In the genomic region with DNA sequence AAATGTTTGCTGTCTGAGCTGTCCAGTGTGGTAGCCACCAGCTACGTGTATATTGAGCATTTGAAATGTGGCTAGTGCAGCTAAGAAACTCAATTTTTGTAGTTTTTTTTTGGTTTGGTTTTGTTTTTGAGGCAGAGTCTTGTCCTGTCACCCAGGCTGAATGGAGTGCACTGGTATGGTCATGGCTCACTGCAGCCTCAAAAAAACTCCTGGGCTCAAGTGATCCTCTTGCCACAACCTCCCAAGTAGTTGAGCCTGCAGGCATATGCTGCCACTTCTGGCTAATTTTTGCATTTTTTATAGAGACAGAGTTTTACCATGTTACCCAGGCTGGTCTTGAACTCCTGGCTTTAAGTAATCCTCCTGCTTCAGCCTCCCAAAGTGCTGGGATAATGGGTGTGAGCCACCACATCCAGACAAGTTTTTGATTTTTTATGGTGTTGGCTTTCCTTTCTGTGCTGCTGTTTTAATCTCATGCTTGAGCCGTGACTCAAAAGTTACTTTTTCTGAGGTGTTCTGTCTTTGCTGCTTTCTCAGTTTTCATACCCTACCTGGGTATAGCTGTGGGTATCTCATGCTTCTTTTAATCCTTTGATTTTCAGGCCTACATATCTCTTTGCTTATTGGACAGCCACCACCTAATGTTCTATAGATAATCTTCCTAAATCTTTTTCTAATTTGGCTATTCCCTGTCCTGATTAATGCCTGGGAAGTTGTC, we compare ENCODE assay signal across 24 cellular contexts. TPM values are rescaled to one million over a fixed set of nuclear protein-coding genes. Genes with fewer than 3 reads are reported as not detected.
DNase-seq lines count a peak whose midpoint lies in the region; ATAC-seq and TF ChIP-seq lines count a peak whose summit lies in the region.
"Had no signal": no experiment of that assay in that cellular context is flagged by ENCODE, and none has a peak within 500 bp of the region (broad histone marks: within the 10 kb centered on the region; RNA-seq: fewer than 3 reads in every experiment).

No MANE protein-coding gene starts in this region.

- H3K9me3 Mint-ChIP-seq in CD4-positive, CD25-positive, alpha-beta regulatory T cell = no peaks in the 10 kb centered on the region
- H3K9me3 Mint-ChIP-seq in naive thymus-derived CD4-positive, alpha-beta T cell = no peaks in the 10 kb centered on the region
- H3K9me3 Mint-ChIP-seq: stimulated activated naive B cell treated with anti-CD40 and anti-IgM and Interleukin-4, amounts not matched to agents 10 μg/mL and 1 μg/mL and 100 μg/mL, for 72 hours; T-helper 2 cell treated with Interferon-gamma antibody and Interleukin-4, amounts not matched to agents 5 μg/mL and 100 μg/mL, for 36 hours had no signal

- TF ChIP-seq RAD21 in SK-N-SH (IDR thresholded peaks at IDR 0.05; ENCODE audit: low read length) = no peak

- no peaks in the 10 kb centered on the region for H3K27me3 ChIP-seq in CD4-positive, CD25-positive, alpha-beta regulatory T cell (ENCODE audit: control insufficient read depth, insufficient read depth, low read length)
- H3K27me3 ChIP-seq in naive thymus-derived CD4-positive, alpha-beta T cell (ENCODE audit: control insufficient read depth in 2 of 2, insufficient read depth in 2 of 2, low read length in 2 of 2) = no peaks in the 10 kb centered on the region
- no peaks in the 10 kb centered on the region for H3K27me3 ChIP-seq in SK-N-SH (ENCODE audit: insufficient read depth)
- H3K27me3 ChIP-seq in SJCRH30 = no peaks in the 10 kb centered on the region
- H3K27me3 ChIP-seq: hepatocyte, right lobe of liver, tibial artery had no signal

- H3K9me2 ChIP-seq in SK-N-SH = no peaks in the 10 kb centered on the region

- H3K4me3 Mint-ChIP-seq in CD4-positive, CD25-positive, alpha-beta regulatory T cell = peak overlapping the region; percentile 10 to 73 (median 44)
- no peak overlapping the region for H3K4me3 Mint-ChIP-seq in T-helper 17 cell
- peak overlapping the region in 8 of 10 donors; percentile 15 to 70 (median 50) for H3K4me3 Mint-ChIP-seq in naive thymus-derived CD4-positive, alpha-beta T cell
- H3K4me3 Mint-ChIP-seq: B cell; stimulated activated naive B cell treated with anti-CD40 and anti-IgM and Interleukin-4, amounts not matched to agents 10 μg/mL and 1 μg/mL and 100 μg/mL, for 72 hours; T-helper 2 cell treated with Interferon-gamma antibody and Interleukin-4, amounts not matched to agents 5 μg/mL and 100 μg/mL, for 36 hours had no signal

- TF ChIP-seq CTCF in SK-N-SH (IDR thresholded peaks at IDR 0.05) = no peak

- peaks cover 16% of the 10 kb centered on the region for H3F3A ChIP-seq in SK-N-SH (replicated peaks; ENCODE audit: insufficient read depth)

- peak overlapping the region; percentile 27 for H3K4me3 ChIP-seq in CD4-positive, CD25-positive, alpha-beta regulatory T cell (ENCODE audit: low read depth, low read length)
- H3K4me3 ChIP-seq in naive thymus-derived CD4-positive, alpha-beta T cell (ENCODE audit: low read length) = no peak overlapping the region
- H3K4me3 ChIP-seq in SK-N-SH (ENCODE audit: low read depth in 2 of 2, low read length in 1 of 2) (no peak overlapping the region), SJCRH30 (no peak overlapping the region)
- H3K4me3 ChIP-seq: coronary artery, hepatocyte, lower lobe of right lung, PC-9, right lobe of liver, tibial artery had no signal

- no peak overlapping the region for H2AFZ ChIP-seq in SK-N-SH (ENCODE audit: low read depth)
- H2AFZ ChIP-seq: hepatocyte, PC-9 had no signal

- no peak for TF ChIP-seq EP300 in SK-N-SH (IDR thresholded peaks at IDR 0.05; ENCODE audit: borderline replicate concordance in 1 of 2, low read depth in 1 of 2, low read length in 1 of 2)

- peaks cover 43% of the 10 kb centered on the region for H3K36me3 ChIP-seq in CD4-positive, CD25-positive, alpha-beta regulatory T cell (ENCODE audit: control insufficient read depth, insufficient read depth, low read length)
- H3K36me3 ChIP-seq in naive thymus-derived CD4-positive, alpha-beta T cell (ENCODE audit: control insufficient read depth in 2 of 3, insufficient read depth in 3 of 3, low read length in 3 of 3) = peaks cover 0 to 19% (median 5%) of the 10 kb centered on the region in 3 experiments
- peaks cover 58 to 60% of the 10 kb centered on the region in 2 experiments for H3K36me3 ChIP-seq in SK-N-SH (replicated peaks in 1 of 2; ENCODE audit: control insufficient read depth in 1 of 2, insufficient read depth in 2 of 2, low read length in 1 of 2)
- peaks cover 86% of the 10 kb centered on the region for H3K36me3 ChIP-seq in SJCRH30

- H3K4me1 Mint-ChIP-seq in CD4-positive, CD25-positive, alpha-beta regulatory T cell = peaks cover 53 to 87% (median 65%) of the 10 kb centered on the region in 4 donors
- H3K4me1 Mint-ChIP-seq in T-helper 17 cell = peaks cover 67% of the 10 kb centered on the region
- peaks cover 62 to 88% (median 81%) of the 10 kb centered on the region in 7 donors for H3K4me1 Mint-ChIP-seq in naive thymus-derived CD4-positive, alpha-beta T cell

- 89% methylated on average over 2 of the region's 2 CpGs for WGBS in SK-N-SH (ENCODE audit: low lambda C conversion rate)

- H3K79me2 ChIP-seq in SK-N-SH (ENCODE audit: insufficient read depth) = peaks cover 100% of the 10 kb centered on the region

- intact Hi-C loops in naive thymus-derived CD4-positive, alpha-beta T cell (cut with micrococcal nuclease) = loop anchor here in 1 of 2 donors (5.0 kb wide), 1 partner anchor 33 kb away; no protein-coding TSS in a partner anchor

- H3K9ac ChIP-seq in SK-N-SH = no peak overlapping the region

- H4K20me1 ChIP-seq in SK-N-SH (ENCODE audit: insufficient read depth) = peaks cover 94% of the 10 kb centered on the region

- no peak for ATAC-seq in CD4-positive, CD25-positive, alpha-beta regulatory T cell (ENCODE audit: low read depth in 2 of 2)
- ATAC-seq in T-helper 17 cell = no peak
- no peak for ATAC-seq in naive thymus-derived CD4-positive, alpha-beta T cell
- ATAC-seq: lower lobe of right lung; stimulated activated naive B cell treated with anti-CD40 and anti-IgM and Interleukin-4, amounts not matched to agents 10 μg/mL and 1 μg/mL and 100 μg/mL, for 72 hours had no signal

- CTCF ChIA-PET in naive thymus-derived CD4-positive, alpha-beta T cell (lab: Charles Lee) = interaction anchor here (0.6 kb wide), 1 partner anchor 19 kb away, joined by 3 read pairs; no protein-coding TSS in a partner anchor
- CTCF ChIA-PET in SK-N-SH (lab: Yijun Ruan, JAX) = interaction anchor here (1.1 to 1.3 kb wide), 2 partner anchors 12 to 156 kb away, joined by 3 read pairs; no protein-coding TSS in a partner anchor

- no peak overlapping the region for H3K4me2 ChIP-seq in SK-N-SH
- H3K4me2 ChIP-seq: hepatocyte, PC-9 had no signal

- H3K4me1 ChIP-seq in CD4-positive, CD25-positive, alpha-beta regulatory T cell (ENCODE audit: control insufficient read depth, insufficient read depth, low read length, poor library complexity, severe bottlenecking) = peaks cover 70% of the 10 kb centered on the region
- H3K4me1 ChIP-seq in naive thymus-derived CD4-positive, alpha-beta T cell (ENCODE audit: control insufficient read depth in 2 of 2, insufficient read depth in 2 of 2, low read length in 2 of 2) = peaks cover 54 to 61% of the 10 kb centered on the region in 2 donors
- H3K4me1 ChIP-seq in SK-N-SH (ENCODE audit: control insufficient read depth in 1 of 2, insufficient read depth in 2 of 2, low read depth in 1 of 2, low read length in 1 of 2) (peaks cover 0 to 23% of the 10 kb centered on the region in 2 experiments; a peak in 3 of 4 replicates), SJCRH30 (no peaks in the 10 kb centered on the region)

- H3K27me3 Mint-ChIP-seq in CD4-positive, CD25-positive, alpha-beta regulatory T cell = no peaks in the 10 kb centered on the region
- H3K27me3 Mint-ChIP-seq in T-helper 17 cell = no peaks in the 10 kb centered on the region
- no peaks in the 10 kb centered on the region for H3K27me3 Mint-ChIP-seq in naive thymus-derived CD4-positive, alpha-beta T cell
- H3K27me3 Mint-ChIP-seq: B cell; stimulated activated naive B cell treated with anti-CD40 and anti-IgM and Interleukin-4, amounts not matched to agents 10 μg/mL and 1 μg/mL and 100 μg/mL, for 72 hours had no signal

- no peak overlapping the region for H3K27ac ChIP-seq in CD4-positive, CD25-positive, alpha-beta regulatory T cell (ENCODE audit: insufficient read depth, low read length, poor library complexity, severe bottlenecking)
- no peak overlapping the region for H3K27ac ChIP-seq in naive thymus-derived CD4-positive, alpha-beta T cell (ENCODE audit: low read depth, low read length)
- H3K27ac ChIP-seq in SK-N-SH (ENCODE audit: low read depth in 2 of 2, low read length in 1 of 2) (no peak overlapping the region), SJCRH30 (no peak overlapping the region)
- H3K27ac ChIP-seq: coronary artery, lower lobe of right lung, PC-9, right lobe of liver, tibial artery had no signal

- peak; percentile 17 for DNase-seq in DMS53 (lab: John Stamatoyannopoulos, UW)
- no peak for DNase-seq in DMS53 treated with DMSO at 0.1 percent for 48 hours (lab: John Stamatoyannopoulos, UW; ENCODE audit: unreplicated experiment)
- no peak for DNase-seq in CD4-positive, CD25-positive, alpha-beta regulatory T cell
- no peak for DNase-seq in T-helper 17 cell
- DNase-seq in naive thymus-derived CD4-positive, alpha-beta T cell = no peak
- no peak for DNase-seq in SK-N-SH
- DNase-seq in SJCRH30 = no peak
- no peak for DNase-seq in stimulated activated CD4-positive, alpha-beta T cell treated with anti-CD3 and anti-CD28 coated beads, Interleukin-4, amount 100 ng/mL, for 1 hour
- DNase-seq: activated CD8-positive, alpha-beta memory T cell treated with anti-CD3 and anti-CD28 coated beads, Interleukin-2, amount 50 U/mL, for 48 hours; activated naive CD4-positive, alpha-beta T cell treated with Interleukin-2 at 50 U/mL for 16 hours; GDM1; HCEC 1CT; islet precursor cell; lower lobe of right lung; NCI-H187; NCI-H226; PC-9; right lobe of liver; stimulated activated naive B cell treated with anti-CD40 and anti-IgM and Interleukin-4, amounts not matched to agents 10 μg/mL and 1 μg/mL and 100 μg/mL, for 72 hours; tibial artery had no signal

- POLR2A ChIA-PET in naive thymus-derived CD4-positive, alpha-beta T cell (lab: Charles Lee) = interaction anchor here (0.9 kb wide), 1 partner anchor 17 kb away, joined by 3 read pairs; no protein-coding TSS in a partner anchor
- POLR2A ChIA-PET in SK-N-SH (lab: Yijun Ruan, JAX) = no interaction called here

- peaks cover 46% of the 10 kb centered on the region for H3K36me3 Mint-ChIP-seq in CD4-positive, CD25-positive, alpha-beta regulatory T cell
- H3K36me3 Mint-ChIP-seq in T-helper 17 cell (ENCODE audit: low read depth) = peaks cover 13% of the 10 kb centered on the region
- H3K36me3 Mint-ChIP-seq in naive thymus-derived CD4-positive, alpha-beta T cell = peaks cover 9 to 49% (median 32%) of the 10 kb centered on the region in 5 donors

- peak overlapping the region in 2 of 3 donors; percentile 11 to 88 for H3K27ac Mint-ChIP-seq in CD4-positive, CD25-positive, alpha-beta regulatory T cell
- H3K27ac Mint-ChIP-seq in T-helper 17 cell = peak overlapping the region; percentile 76
- H3K27ac Mint-ChIP-seq in naive thymus-derived CD4-positive, alpha-beta T cell = peak overlapping the region in 7 of 9 donors; percentile 3 to 67 (median 56)
- H3K27ac Mint-ChIP-seq: B cell; stimulated activated naive B cell treated with anti-CD40 and anti-IgM and Interleukin-4, amounts not matched to agents 10 μg/mL and 1 μg/mL and 100 μg/mL, for 72 hours; T-helper 2 cell treated with Interferon-gamma antibody and Interleukin-4, amounts not matched to agents 5 μg/mL and 100 μg/mL, for 36 hours had no signal

- H3K9me3 ChIP-seq in CD4-positive, CD25-positive, alpha-beta regulatory T cell (ENCODE audit: control insufficient read depth in 2 of 2, low read length in 2 of 2) = no peaks in the 10 kb centered on the region
- H3K9me3 ChIP-seq in T-helper 17 cell (ENCODE audit: control insufficient read depth, low read length, poor library complexity, severe bottlenecking) = no peaks in the 10 kb centered on the region
- no peaks in the 10 kb centered on the region for H3K9me3 ChIP-seq in naive thymus-derived CD4-positive, alpha-beta T cell (ENCODE audit: control insufficient read depth in 2 of 3, low read length in 3 of 3)
- H3K9me3 ChIP-seq in SK-N-SH = no peaks in the 10 kb centered on the region
- no peaks in the 10 kb centered on the region for H3K9me3 ChIP-seq in SJCRH30 (replicated peaks)
- H3K9me3 ChIP-seq: lower lobe of right lung, right lobe of liver, tibial artery had no signal

RNA-seq across cellular contexts. Expression of a gene that starts 16.0 kb away (rescaled TPM):
- 205 TPM for total RNA-seq in CD4-positive, CD25-positive, alpha-beta regulatory T cell
- polyA plus RNA-seq in CD4-positive, CD25-positive, alpha-beta regulatory T cell = 100 to 1,000 TPM in 1 of 4 donors, 10 to 100 TPM in 3; 80.5 to 100 (median 89.4) TPM
- total RNA-seq in T-helper 17 cell = 100 to 1,000 TPM; 171 to 195 TPM
- 100 to 1,000 TPM; 143 to 184 (median 179) TPM for total RNA-seq in naive thymus-derived CD4-positive, alpha-beta T cell
- 100 to 1,000 TPM in 1 of 2 donors, 10 to 100 TPM in 1; 86.0 to 115 TPM for polyA plus RNA-seq in naive thymus-derived CD4-positive, alpha-beta T cell
- 31.1 and 38.0 TPM in 2 replicates for polyA plus RNA-seq in SK-N-SH (2012; rRNA removed)
- 39.2 and 40.1 TPM in 2 replicates for polyA plus RNA-seq in SK-N-SH (2012; cell fraction: cytosol; rRNA removed)
- polyA plus RNA-seq in SK-N-SH (2012; cell fraction: nucleus; rRNA removed) = 22.5 and 49.7 TPM in 2 replicates
- 121 and 142 TPM in 2 replicates for total RNA-seq in SJCRH30 (2014; rRNA removed; shearing (Covaris generic))
